9 cellular contexts compared by ENCODE assay signal in the genomic region with DNA sequence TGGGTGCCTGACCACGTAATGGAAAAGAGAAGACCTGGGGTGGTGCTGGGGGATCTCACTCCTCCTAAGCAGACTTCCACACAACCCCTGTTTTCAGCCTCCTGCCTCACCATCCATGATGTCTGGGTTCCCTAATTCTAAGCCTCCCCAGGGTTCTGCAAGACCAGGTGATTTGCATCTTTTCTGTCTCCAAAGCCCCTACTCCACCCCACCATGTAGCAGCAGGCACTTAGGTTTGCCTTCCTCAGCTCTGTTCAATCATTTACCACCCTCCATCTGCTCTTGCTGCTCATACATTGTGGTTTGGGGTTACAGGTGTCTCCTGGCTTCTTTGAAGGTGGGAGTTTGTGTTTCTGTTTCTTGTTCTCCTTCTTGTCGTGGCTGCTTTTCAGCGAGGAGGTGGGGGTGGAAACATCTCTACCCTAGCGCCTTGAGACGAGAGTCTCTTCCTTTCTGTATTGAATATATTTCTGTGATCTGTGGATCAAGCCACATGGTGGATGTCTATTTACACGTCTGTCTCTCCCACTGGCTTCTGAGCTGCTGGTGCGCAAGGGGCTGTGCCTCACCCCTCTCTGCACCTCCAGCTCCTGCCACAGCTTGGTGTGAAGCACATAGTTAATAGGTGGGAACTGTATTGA. TPM values are rescaled to one million over a fixed set of nuclear protein-coding genes. Genes with fewer than 3 reads are reported as not detected.
DNase-seq lines count a peak whose midpoint lies in the region; ATAC-seq and TF ChIP-seq lines count a peak whose summit lies in the region.
"Had no signal": no experiment of that assay in that cellular context is flagged by ENCODE, and none has a peak within 500 bp of the region (broad histone marks: within the 10 kb centered on the region; RNA-seq: fewer than 3 reads in every experiment).

No MANE protein-coding gene starts in this region.

- ATAC-seq in GM21447 (IDR thresholded peaks at IDR 0.05; ENCODE audit: unreplicated experiment) = peak; percentile 79

- no peak for TF ChIP-seq CTCF in GM06990 (IDR thresholded peaks at IDR 0.05; ENCODE audit: insufficient read depth, low read length, poor library complexity, severe bottlenecking)
- no peak for TF ChIP-seq CTCF in Caco-2 (IDR thresholded peaks at IDR 0.05; ENCODE audit: insufficient read depth in 1 of 2, low read depth in 1 of 2, low read length in 1 of 2, severe bottlenecking in 1 of 2, unreplicated experiment in 1 of 2)

- H3K36me3 Mint-ChIP-seq in activated naive CD8-positive, alpha-beta T cell treated with anti-CD3 and anti-CD28 coated beads for 36 hours = peaks cover 60% of the 10 kb centered on the region
- H3K36me3 Mint-ChIP-seq in Caco-2 (ENCODE audit: insufficient read depth, unreplicated experiment) = no peaks in the 10 kb centered on the region

- intact Hi-C loops in Caco-2 (cut with micrococcal nuclease; ENCODE audit: unreplicated experiment) = no loop called here

- H3K36me3 ChIP-seq in GM06990 (ENCODE audit: control insufficient read depth, insufficient read depth, low read length) (peaks cover 3% of the 10 kb centered on the region), KOPT-K1 (ENCODE audit: insufficient read depth, low read length) (peaks cover 8% of the 10 kb centered on the region), Caco-2 (ENCODE audit: control insufficient read depth, insufficient read depth, low read length) (no peaks in the 10 kb centered on the region)

- H3K9me3 Mint-ChIP-seq in activated naive CD8-positive, alpha-beta T cell treated with anti-CD3 and anti-CD28 coated beads for 36 hours = peaks cover 17% of the 10 kb centered on the region
- H3K9me3 Mint-ChIP-seq in Caco-2 (ENCODE audit: unreplicated experiment) = no peaks in the 10 kb centered on the region

- peak overlapping the region; percentile 72 for H3K4me3 Mint-ChIP-seq in activated naive CD8-positive, alpha-beta T cell treated with anti-CD3 and anti-CD28 coated beads for 36 hours
- no peak overlapping the region for H3K4me3 Mint-ChIP-seq in Caco-2 (ENCODE audit: unreplicated experiment)

- DNase-seq in GM06990 (ENCODE audit: extremely low read depth, insufficient read length) = peak; percentile 78
- peak; percentile 81 for DNase-seq in activated naive CD8-positive, alpha-beta T cell treated with anti-CD3 and anti-CD28 coated beads for 36 hours
- no peak for DNase-seq in OCI-M1 (lab: John Stamatoyannopoulos, UW)
- no peak for DNase-seq in Caco-2
- DNase-seq in C1 segment of cervical spinal cord (lab: John Stamatoyannopoulos, UW) = no peak
- no peak for DNase-seq in SIG-M5 treated with dmso at 0.1 percent for 504 hours (lab: John Stamatoyannopoulos, UW; ENCODE audit: unreplicated experiment)

- H3K4me3 ChIP-seq in GM06990 (replicated peaks; ENCODE audit: low read depth, low read length) (peak overlapping the region; percentile 39), Caco-2 (ENCODE audit: low read depth, low read length) (no peak overlapping the region)

- no peaks in the 10 kb centered on the region for H3K4me1 ChIP-seq in Caco-2
- H3K4me1 ChIP-seq: parathyroid adenoma had no signal

- CTCF ChIA-PET in Caco-2 (lab: Charles Lee) = no interaction called here

- peaks cover 74% of the 10 kb centered on the region for H3K4me1 Mint-ChIP-seq in activated naive CD8-positive, alpha-beta T cell treated with anti-CD3 and anti-CD28 coated beads for 36 hours
- peaks cover 5% of the 10 kb centered on the region for H3K4me1 Mint-ChIP-seq in Caco-2 (ENCODE audit: low read depth, unreplicated experiment)

- no peaks in the 10 kb centered on the region for H3K27me3 ChIP-seq in GM06990 (replicated peaks; ENCODE audit: control insufficient read depth, insufficient read depth, low read length)
- H3K27me3 ChIP-seq in Caco-2 (replicated peaks; ENCODE audit: control insufficient read depth, insufficient read depth, low read length) = no peaks in the 10 kb centered on the region

- H3K27me3 Mint-ChIP-seq in activated naive CD8-positive, alpha-beta T cell treated with anti-CD3 and anti-CD28 coated beads for 36 hours = no peaks in the 10 kb centered on the region
- peaks cover 9% of the 10 kb centered on the region for H3K27me3 Mint-ChIP-seq in Caco-2 (ENCODE audit: insufficient read depth, unreplicated experiment)

- POLR2A ChIA-PET in Caco-2 (lab: Charles Lee) = no interaction called here

- no TSS peak for BruUV-seq in Caco-2 (replicated peaks; lab: Mats Ljungman, UMichigan)

- peak overlapping the region; percentile 78 for H3K27ac ChIP-seq in KOPT-K1 (ENCODE audit: low read depth, low read length, poor library complexity, severe bottlenecking)
- H3K27ac ChIP-seq: parathyroid adenoma had no signal

- peaks cover 9% of the 10 kb centered on the region for H3K9me3 ChIP-seq in KOPT-K1 (ENCODE audit: insufficient read depth, low read length, poor library complexity, severe bottlenecking)
- H3K9me3 ChIP-seq in Caco-2 = no peaks in the 10 kb centered on the region

- peak overlapping the region; percentile 98 for H3K27ac Mint-ChIP-seq in activated naive CD8-positive, alpha-beta T cell treated with anti-CD3 and anti-CD28 coated beads for 36 hours
- no peak overlapping the region for H3K27ac Mint-ChIP-seq in Caco-2 (ENCODE audit: unreplicated experiment)

RNA-seq across cellular contexts. Expression of gene SSTR3, which starts 6.6 kb away (rescaled TPM):
- total RNA-seq in activated naive CD8-positive, alpha-beta T cell treated with anti-CD3 and anti-CD28 coated beads for 36 hours = 1 to 10 TPM; 7.1 to 7.4 TPM
- total RNA-seq in Caco-2 (2022) = not detected in 2 replicates

RNA-seq across cellular contexts. Expression of gene RAC2, which starts 25.2 kb away (rescaled TPM):
- total RNA-seq in activated naive CD8-positive, alpha-beta T cell treated with anti-CD3 and anti-CD28 coated beads for 36 hours = 100 to 1,000 TPM; 518 to 528 TPM
- 0.25 TPM in 1 of 2 replicates, not detected in the other for total RNA-seq in Caco-2 (2022)

RNA-seq across cellular contexts. Expression of gene C1QTNF6, which starts 30.8 kb away (rescaled TPM):
- total RNA-seq in activated naive CD8-positive, alpha-beta T cell treated with anti-CD3 and anti-CD28 coated beads for 36 hours = 1 to 10 TPM; 2.7 to 3.2 TPM
- total RNA-seq in Caco-2 (2022) = 7.4 and 7.7 TPM in 2 replicates

Comparison
In these comparisons a context has a peak if more than half of its experiments do, and no peak if none do; other contexts are left out.
1. DNase-seq: peak in GM06990 (single experiment) and activated naive CD8-positive, alpha-beta T cell treated with anti-CD3 and anti-CD28 coated beads for 36 hours (single experiment); none in OCI-M1 (single experiment), Caco-2 (0 of 2), C1 segment of cervical spinal cord (0 of 14) and SIG-M5 treated with dmso at 0.1 percent for 504 hours (single experiment).
2. RNA of gene RAC2, which starts 25.2 kb away (total RNA-seq): 518 to 528 TPM in activated naive CD8-positive, alpha-beta T cell treated with anti-CD3 and anti-CD28 coated beads for 36 hours; 0.25 TPM in Caco-2; every median in the first group is over 100 times any median in the second.